Comparison of ENCODE assay signal across 27 cellular contexts in genomic region chr7:91397099-91397498, GRCh38.
"Had no signal": no experiment of that assay in that cellular context is flagged by ENCODE, and none has a peak within 500 bp of the region (broad histone marks: within the 10 kb centered on the region; RNA-seq: fewer than 3 reads in every experiment).

No MANE protein-coding gene starts in this region.

- ATAC-seq: activated naive CD4-positive, alpha-beta T cell treated with anti-CD3 and anti-CD28 coated beads, Interleukin-2, amount 50 U/mL, for 72 hours; activated T-cell treated with anti-CD3 and anti-CD28 coated beads, Interleukin-2, amount 50 U/mL, for 72 hours; effector memory CD8-positive, alpha-beta T cell; left ventricle myocardium superior; sciatic nerve; stimulated activated memory B cell treated with anti-CD40 and anti-IgM and Interleukin-4, amounts not matched to agents 10 μg/mL and 1 μg/mL and 100 μg/mL, for 72 hours had no signal

- DNase-seq: activated CD4-positive, alpha-beta T cell treated with anti-CD3 and anti-CD28 coated beads for 4 hours; activated CD4-positive, alpha-beta T cell treated with anti-CD3 and anti-CD28 coated beads, Interleukin-2, amount 50 U/mL, for 4 hours; activated CD4-positive, CD25-positive, alpha-beta regulatory T cell; activated naive CD4-positive, alpha-beta T cell; activated T-cell treated with anti-CD3 and anti-CD28 coated beads for 4 hours; activated T-cell treated with anti-CD3 and anti-CD28 coated beads, Interleukin-2, amount 50 U/mL, for 72 hours; anterior cingulate cortex; brain microvascular endothelial cell; effector memory CD8-positive, alpha-beta T cell; foreskin melanocyte; left cardiac atrium; left ventricle myocardium superior; naive B cell; nephron progenitor cell; pancreas; retina; small intestine; stimulated activated CD4-positive, alpha-beta T cell treated with anti-CD3 and anti-CD28 coated beads, Interleukin-1b, Interleukin-23, amount 100 ng/mL, for 48 hours; stimulated activated CD4-positive, alpha-beta T cell treated with anti-CD3 and anti-CD28 coated beads, Interleukin-4, amount 100 ng/mL, for 4 hours; stimulated activated CD8-positive, alpha-beta memory T cell treated with anti-CD3 and anti-CD28 coated beads, Interleukin-4, amount 100 ng/mL, for 48 hours had no signal

- H3K4me3 ChIP-seq: coronary artery, pancreas, prostate gland, suprapubic skin, tibial nerve had no signal
